ENCODE assay signal across 8 cellular contexts in genomic region chr4:108512615-108513505, GRCh38.
A peak's percentile ranks its signal among the peaks of the same experiment; 100 is the strongest.
DNase-seq lines count a peak whose midpoint lies in the region; ATAC-seq, FAIRE-seq and TF ChIP-seq lines count a peak whose summit lies in the region.

No MANE protein-coding gene starts in this region.

- TF ChIP-seq CTCF in RWPE1 (conservative IDR thresholded peaks at IDR 0.05; ENCODE audit: low read depth) = peak; percentile 16; the same call in 1 of the 2 replicates
- peak; percentile 78 for TF ChIP-seq CTCF in brain microvascular endothelial cell (IDR thresholded peaks at IDR 0.05; ENCODE audit: low read depth, low read length, missing control alignments)
- peak; percentile 55 for TF ChIP-seq CTCF in HepG2 (CRISPR knock-in tag; IDR thresholded peaks at IDR 0.05)

- H3K27ac Mint-ChIP-seq in stimulated activated naive CD8-positive, alpha-beta T cell treated with anti-CD3 and anti-CD28 coated beads, Interleukin-15, amount 100 ng/mL, for 72 hours = no peak overlapping the region

- TF ChIP-seq EP300 in HepG2 (IDR thresholded peaks at IDR 0.05; ENCODE audit: low read depth in 2 of 2, low read length in 2 of 2) (no peak), HepG2 (CRISPR knock-in tag; IDR thresholded peaks at IDR 0.05; ENCODE audit: borderline replicate concordance) (no peak)

- H3K4me3 ChIP-seq in brain microvascular endothelial cell (ENCODE audit: low read depth, low read length) (peak overlapping the region; percentile 31), HepG2 (replicated peaks in 1 of 3; ENCODE audit: insufficient read depth in 1 of 3, low read depth in 2 of 3, low read length in 3 of 3) (no peak overlapping the region)
- H3K4me3 ChIP-seq in effector memory CD4-positive, alpha-beta T cell (ENCODE audit: insufficient read depth, low read depth, low read length, poor library complexity, severe bottlenecking) = no peak overlapping the region

- H3K9me3 ChIP-seq in HepG2 (ENCODE audit: low read length) = no peaks in the 10 kb centered on the region
- no peaks in the 10 kb centered on the region for H3K9me3 ChIP-seq in effector memory CD4-positive, alpha-beta T cell (ENCODE audit: control insufficient read depth, low read length)

- no peaks in the 10 kb centered on the region for H3K27me3 Mint-ChIP-seq in stimulated activated naive CD8-positive, alpha-beta T cell treated with anti-CD3 and anti-CD28 coated beads, Interleukin-15, amount 100 ng/mL, for 72 hours

- H3K79me2 ChIP-seq in HepG2 (ENCODE audit: insufficient read depth, low read length) = no peaks in the 10 kb centered on the region

- intact Hi-C loops in HepG2 (cut with micrococcal nuclease; ENCODE audit: unreplicated experiment) = loop anchor here (5.0 kb wide), 1 partner anchor 481 kb away; no protein-coding TSS in a partner anchor

- no peak overlapping the region for H3K4me2 ChIP-seq in HepG2 (ENCODE audit: low read depth, low read length)

- WGBS in HepG2 (ENCODE audit: low lambda C conversion rate) = 4% methylated on average over 17 of the region's 17 CpGs

- CTCF ChIA-PET in RWPE1 (lab: Yijun Ruan, JAX) = interaction anchor here (1.3 kb wide), 1 partner anchor 19 kb away, joined by 5 read pairs; no protein-coding TSS in a partner anchor
- CTCF ChIA-PET in HepG2 (lab: Yijun Ruan, JAX; ENCODE audit: low intra/inter-chr PET ratio, low total read pairs) = no interaction called here

- POLR2A ChIA-PET in RWPE1 (lab: Yijun Ruan, JAX; ENCODE audit: low non-redundant PET) = no interaction called here
- POLR2A ChIA-PET in HepG2 (lab: Yijun Ruan, JAX) = no interaction called here

- H3K27me3 ChIP-seq in brain microvascular endothelial cell (replicated peaks) (no peaks in the 10 kb centered on the region), HepG2 (ENCODE audit: control insufficient read depth in 1 of 2, insufficient read depth in 2 of 2, low read length in 2 of 2) (peaks cover 0 to 10% of the 10 kb centered on the region in 2 experiments; a peak in 2 of 5 replicates)
- H3K27me3 ChIP-seq in effector memory CD4-positive, alpha-beta T cell (replicated peaks; ENCODE audit: control insufficient read depth, insufficient read depth, low read length, poor library complexity, severe bottlenecking) = no peaks in the 10 kb centered on the region

- no peak overlapping the region for H3K9ac ChIP-seq in HepG2 (ENCODE audit: insufficient read depth, low read depth, low read length)

- no peak for TF ChIP-seq RAD21 in HepG2 (CRISPR knock-in tag; IDR thresholded peaks at IDR 0.05)

- in situ Hi-C loops in brain microvascular endothelial cell (cut with HindIII; ENCODE audit: low pct_ligation_motif_present, low sequenced_read_pairs) (no loop called here), HepG2 (cut with HindIII; ENCODE audit: extremely low pct_ligation_motif_present, low pct_unique_long_range_greater_than_20kb) (no loop called here)

- ATAC-seq in GM18498 (IDR thresholded peaks at IDR 0.05; ENCODE audit: unreplicated experiment) (peak; percentile 46), HepG2 (peak; percentile 92), HG03196 (IDR thresholded peaks at IDR 0.05; ENCODE audit: unreplicated experiment) (no peak)
- ATAC-seq in stimulated activated naive CD8-positive, alpha-beta T cell treated with anti-CD3 and anti-CD28 coated beads, Interleukin-15, amount 100 ng/mL, for 72 hours = peak; percentile 83

- H3K9me3 Mint-ChIP-seq in stimulated activated naive CD8-positive, alpha-beta T cell treated with anti-CD3 and anti-CD28 coated beads, Interleukin-15, amount 100 ng/mL, for 72 hours = peaks cover 0 to under 1% of the 10 kb centered on the region in 2 donors

- no peaks in the 10 kb centered on the region for H4K20me1 ChIP-seq in HepG2 (ENCODE audit: insufficient read depth, low read length)

- H3K36me3 ChIP-seq in brain microvascular endothelial cell (replicated peaks) (no peaks in the 10 kb centered on the region), HepG2 (replicated peaks in 1 of 2; ENCODE audit: control insufficient read depth in 1 of 2, insufficient read depth in 2 of 2, low read length in 2 of 2) (no peaks in the 10 kb centered on the region)
- no peaks in the 10 kb centered on the region for H3K36me3 ChIP-seq in effector memory CD4-positive, alpha-beta T cell (ENCODE audit: control insufficient read depth, insufficient read depth, low read length)

- no TSS peak for BruUV-seq in HepG2 (replicated peaks; lab: Mats Ljungman, UMichigan)

- peaks cover 22% of the 10 kb centered on the region for H3K4me1 Mint-ChIP-seq in stimulated activated naive CD8-positive, alpha-beta T cell treated with anti-CD3 and anti-CD28 coated beads, Interleukin-15, amount 100 ng/mL, for 72 hours

- H3K4me1 ChIP-seq in HepG2 (ENCODE audit: insufficient read depth, low read length) = no peaks in the 10 kb centered on the region
- H3K4me1 ChIP-seq in effector memory CD4-positive, alpha-beta T cell (ENCODE audit: control insufficient read depth, insufficient read depth, low read length, poor library complexity, severe bottlenecking) = no peaks in the 10 kb centered on the region

- no peak overlapping the region for H2AFZ ChIP-seq in HepG2 (ENCODE audit: low read length)

- peak overlapping the region; percentile 68 to 86 for H3K4me3 Mint-ChIP-seq in stimulated activated naive CD8-positive, alpha-beta T cell treated with anti-CD3 and anti-CD28 coated beads, Interleukin-15, amount 100 ng/mL, for 72 hours

- FAIRE-seq in HepG2 (lab: Jason Lieb, UNC) = peak; percentile 42

- TF ChIP-seq POLR2A in HepG2 (IDR thresholded peaks at IDR 0.05; ENCODE audit: insufficient read depth in 1 of 2, low read depth in 2 of 2, low read length in 2 of 2) = no peak

- H3K27ac ChIP-seq in RWPE1 = no peak overlapping the region
- no peak overlapping the region for H3K27ac ChIP-seq in brain microvascular endothelial cell
- no peak overlapping the region for H3K27ac ChIP-seq in HepG2 (ENCODE audit: extremely low read length, insufficient read depth, low read length)
- no peak overlapping the region for H3K27ac ChIP-seq in effector memory CD4-positive, alpha-beta T cell (ENCODE audit: insufficient read depth, low read length, poor library complexity, severe bottlenecking)

- DNase-seq in A172 (ENCODE audit: low spot score) (peak; percentile 48), RWPE1 (ENCODE audit: low spot score) (peak; percentile 29), brain microvascular endothelial cell (peak; percentile 43), HepG2 (ENCODE audit: low spot score) (peak; percentile 29)
- peak; percentile 41 to 47 for DNase-seq in stimulated activated naive CD8-positive, alpha-beta T cell treated with anti-CD3 and anti-CD28 coated beads, Interleukin-15, amount 100 ng/mL, for 72 hours
- DNase-seq in effector memory CD4-positive, alpha-beta T cell = no peak

TF ChIP-seq in HepG2, 621 proteins besides CTCF, POLR2A, EP300 and RAD21 (continues in another document):
- no peak for TF ChIP-seq ZNF644 (CRISPR knock-in tag; IDR thresholded peaks at IDR 0.05; ENCODE audit: low read depth)
- TF ChIP-seq HOMEZ (CRISPR knock-in tag; IDR thresholded peaks at IDR 0.05; ENCODE audit: low read depth) = no peak
- TF ChIP-seq NFE2L1 (CRISPR knock-in tag; IDR thresholded peaks at IDR 0.05; ENCODE audit: borderline replicate concordance) = no peak
- no peak for TF ChIP-seq ZNF30 (CRISPR knock-in tag; IDR thresholded peaks at IDR 0.05)
- TF ChIP-seq SP1 (IDR thresholded peaks at IDR 0.05) = no peak
- TF ChIP-seq SP1 (CRISPR knock-in tag; IDR thresholded peaks at IDR 0.05) = no peak
- TF ChIP-seq ATAD3A (CRISPR knock-in tag; IDR thresholded peaks at IDR 0.05) = no peak
- TF ChIP-seq DMTF1 (CRISPR knock-in tag; IDR thresholded peaks at IDR 0.05) = no peak
- TF ChIP-seq GRHL1 (CRISPR knock-in tag; conservative IDR thresholded peaks at IDR 0.05) = no peak
- peak; percentile 47 for TF ChIP-seq STAG1 (CRISPR knock-in tag; IDR thresholded peaks at IDR 0.05)

Comparison
In these comparisons a context has a peak if more than half of its experiments do, and no peak if none do; other contexts are left out.
1. DNase-seq: peak in A172 (single experiment), RWPE1 (single experiment), brain microvascular endothelial cell (single experiment), HepG2 (single experiment) and stimulated activated naive CD8-positive, alpha-beta T cell treated with anti-CD3 and anti-CD28 coated beads, Interleukin-15, amount 100 ng/mL, for 72 hours (2 of 2); none in effector memory CD4-positive, alpha-beta T cell (0 of 3).
2. CTCF ChIP-seq: peak in every context shown above with its lines; median percentile 78 in brain microvascular endothelial cell; 55 in HepG2; 16 in RWPE1.